Comparison of ENCODE assay signal across 8 cellular contexts in genomic region chr2:233165895-233166661, GRCh38.
A peak's percentile ranks its signal among the peaks of the same experiment; 100 is the strongest.
DNase-seq lines count a peak whose midpoint lies in the region; ATAC-seq and TF ChIP-seq lines count a peak whose summit lies in the region.

No MANE protein-coding gene starts in this region.

- peaks cover 5% of the 10 kb centered on the region for H3K4me1 Mint-ChIP-seq in central memory CD8-positive, alpha-beta T cell
- H3K4me1 Mint-ChIP-seq in naive thymus-derived CD4-positive, alpha-beta T cell = peaks cover 0 to 15% (median 0%) of the 10 kb centered on the region in 7 donors
- no peaks in the 10 kb centered on the region for H3K4me1 Mint-ChIP-seq in activated T-helper 2 cell treated with anti-CD3 and anti-CD28 coated beads, Interferon-gamma antibody, Interleukin-2, Interleukin-4, amounts not matched to agents 10 μg/mL and 5 μg/mL and 100 μg/mL, durations not matched to agents 14 hours and 24 hours and 36 hours (ENCODE audit: low read depth)

- DNase-seq in COLO829 (ENCODE audit: low spot score) (peak; percentile 82), NOMO-1 treated with dmso at 0.1 percent for 144 hours (lab: John Stamatoyannopoulos, UW; ENCODE audit: unreplicated experiment) (peak; percentile 93), cerebellar cortex (ENCODE audit: low spot score) (no peak), GM10248 (ENCODE audit: extremely low spot score) (no peak), NCI-H187 (lab: John Stamatoyannopoulos, UW) (no peak)
- DNase-seq in central memory CD8-positive, alpha-beta T cell (ENCODE audit: low spot score in 2 of 2) = no peak
- no peak for DNase-seq in naive thymus-derived CD4-positive, alpha-beta T cell
- DNase-seq in activated T-helper 2 cell treated with anti-CD3 and anti-CD28 coated beads, Interferon-gamma antibody, Interleukin-2, Interleukin-4, amounts not matched to agents 10 μg/mL and 5 μg/mL and 100 μg/mL, durations not matched to agents 14 hours and 24 hours and 36 hours (ENCODE audit: low spot score) = no peak

- intact Hi-C loops in naive thymus-derived CD4-positive, alpha-beta T cell (cut with micrococcal nuclease) = no loop called here
- intact Hi-C loops in activated T-helper 2 cell treated with anti-CD3 and anti-CD28 coated beads, Interferon-gamma antibody, Interleukin-2, Interleukin-4, amounts not matched to agents 10 μg/mL and 5 μg/mL and 100 μg/mL, durations not matched to agents 14 hours and 24 hours and 36 hours (cut with micrococcal nuclease) = no loop called here

- H3K4me3 ChIP-seq in naive thymus-derived CD4-positive, alpha-beta T cell (ENCODE audit: low read length) = no peak overlapping the region

- CTCF ChIA-PET in naive thymus-derived CD4-positive, alpha-beta T cell (lab: Charles Lee) = no interaction called here
- CTCF ChIA-PET in GM10248 (lab: Yijun Ruan, JAX) = no interaction called here

- H3K27me3 ChIP-seq in naive thymus-derived CD4-positive, alpha-beta T cell (ENCODE audit: control insufficient read depth in 2 of 2, insufficient read depth in 2 of 2, low read length in 2 of 2) = no peaks in the 10 kb centered on the region

- no peak for TF ChIP-seq CTCF in GM10248 (IDR thresholded peaks at IDR 0.05; ENCODE audit: control extremely low read depth, extremely low read depth, low read depth, missing control alignments)

- H3K4me1 ChIP-seq in naive thymus-derived CD4-positive, alpha-beta T cell (ENCODE audit: control insufficient read depth in 2 of 2, insufficient read depth in 2 of 2, low read length in 2 of 2) = peaks cover 0 to 21% of the 10 kb centered on the region in 2 donors

- H3K27ac Mint-ChIP-seq in central memory CD8-positive, alpha-beta T cell (ENCODE audit: low read depth) = no peak overlapping the region
- peak overlapping the region in 3 of 9 donors; percentile 15 to 71 (median 15) for H3K27ac Mint-ChIP-seq in naive thymus-derived CD4-positive, alpha-beta T cell
- H3K27ac Mint-ChIP-seq in activated T-helper 2 cell treated with anti-CD3 and anti-CD28 coated beads, Interferon-gamma antibody, Interleukin-2, Interleukin-4, amounts not matched to agents 10 μg/mL and 5 μg/mL and 100 μg/mL, durations not matched to agents 14 hours and 24 hours and 36 hours = no peak overlapping the region

- no peaks in the 10 kb centered on the region for H3K27me3 Mint-ChIP-seq in central memory CD8-positive, alpha-beta T cell
- no peaks in the 10 kb centered on the region for H3K27me3 Mint-ChIP-seq in naive thymus-derived CD4-positive, alpha-beta T cell
- H3K27me3 Mint-ChIP-seq in activated T-helper 2 cell treated with anti-CD3 and anti-CD28 coated beads, Interferon-gamma antibody, Interleukin-2, Interleukin-4, amounts not matched to agents 10 μg/mL and 5 μg/mL and 100 μg/mL, durations not matched to agents 14 hours and 24 hours and 36 hours (ENCODE audit: low read depth) = no peaks in the 10 kb centered on the region

- no peak overlapping the region for H3K27ac ChIP-seq in naive thymus-derived CD4-positive, alpha-beta T cell (ENCODE audit: low read depth, low read length)

- H3K9me3 ChIP-seq in naive thymus-derived CD4-positive, alpha-beta T cell (ENCODE audit: control insufficient read depth in 2 of 3, low read length in 3 of 3) = no peaks in the 10 kb centered on the region

- H3K9me3 Mint-ChIP-seq in central memory CD8-positive, alpha-beta T cell = no peaks in the 10 kb centered on the region
- H3K9me3 Mint-ChIP-seq in naive thymus-derived CD4-positive, alpha-beta T cell = no peaks in the 10 kb centered on the region
- no peaks in the 10 kb centered on the region for H3K9me3 Mint-ChIP-seq in activated T-helper 2 cell treated with anti-CD3 and anti-CD28 coated beads, Interferon-gamma antibody, Interleukin-2, Interleukin-4, amounts not matched to agents 10 μg/mL and 5 μg/mL and 100 μg/mL, durations not matched to agents 14 hours and 24 hours and 36 hours

- POLR2A ChIA-PET in naive thymus-derived CD4-positive, alpha-beta T cell (lab: Charles Lee) = interaction anchor here (0.7 kb wide), 1 partner anchor 149 kb away, joined by 3 read pairs; no protein-coding TSS in a partner anchor
- POLR2A ChIA-PET in GM10248 (lab: Yijun Ruan, JAX) = no interaction called here

- H3K36me3 ChIP-seq in naive thymus-derived CD4-positive, alpha-beta T cell (ENCODE audit: control insufficient read depth in 2 of 3, insufficient read depth in 3 of 3, low read length in 3 of 3) = peaks cover 14 to 92% (median 17%) of the 10 kb centered on the region in 3 experiments

- peak; percentile 55 for ATAC-seq in central memory CD8-positive, alpha-beta T cell (replicated peaks; ENCODE audit: extremely low read depth, poor library complexity, severe bottlenecking)
- peak; percentile 81 for ATAC-seq in naive thymus-derived CD4-positive, alpha-beta T cell

- peaks cover 44% of the 10 kb centered on the region for H3K36me3 Mint-ChIP-seq in central memory CD8-positive, alpha-beta T cell (ENCODE audit: insufficient read depth)
- H3K36me3 Mint-ChIP-seq in naive thymus-derived CD4-positive, alpha-beta T cell = peaks cover 5 to 49% (median 15%) of the 10 kb centered on the region in 5 donors
- H3K36me3 Mint-ChIP-seq in activated T-helper 2 cell treated with anti-CD3 and anti-CD28 coated beads, Interferon-gamma antibody, Interleukin-2, Interleukin-4, amounts not matched to agents 10 μg/mL and 5 μg/mL and 100 μg/mL, durations not matched to agents 14 hours and 24 hours and 36 hours (ENCODE audit: low read depth) = peaks cover 45% of the 10 kb centered on the region

- no peak overlapping the region for H3K4me3 Mint-ChIP-seq in central memory CD8-positive, alpha-beta T cell
- H3K4me3 Mint-ChIP-seq in naive thymus-derived CD4-positive, alpha-beta T cell = no peak overlapping the region
- no peak overlapping the region for H3K4me3 Mint-ChIP-seq in activated T-helper 2 cell treated with anti-CD3 and anti-CD28 coated beads, Interferon-gamma antibody, Interleukin-2, Interleukin-4, amounts not matched to agents 10 μg/mL and 5 μg/mL and 100 μg/mL, durations not matched to agents 14 hours and 24 hours and 36 hours (ENCODE audit: low read depth)

Comparison
In these comparisons a context has a peak if more than half of its experiments do, and no peak if none do; other contexts are left out.
1. DNase-seq: peak in COLO829 (single experiment) and NOMO-1 treated with dmso at 0.1 percent for 144 hours (single experiment); none in central memory CD8-positive, alpha-beta T cell (0 of 2), naive thymus-derived CD4-positive, alpha-beta T cell (0 of 9), cerebellar cortex (single experiment), activated T-helper 2 cell treated with anti-CD3 and anti-CD28 coated beads, Interferon-gamma antibody, Interleukin-2, Interleukin-4, amounts not matched to agents 10 μg/mL and 5 μg/mL and 100 μg/mL, durations not matched to agents 14 hours and 24 hours and 36 hours (single experiment), GM10248 (single experiment) and NCI-H187 (0 of 2).